ENCODE assay signal across 1 cellular context in the genomic region with DNA sequence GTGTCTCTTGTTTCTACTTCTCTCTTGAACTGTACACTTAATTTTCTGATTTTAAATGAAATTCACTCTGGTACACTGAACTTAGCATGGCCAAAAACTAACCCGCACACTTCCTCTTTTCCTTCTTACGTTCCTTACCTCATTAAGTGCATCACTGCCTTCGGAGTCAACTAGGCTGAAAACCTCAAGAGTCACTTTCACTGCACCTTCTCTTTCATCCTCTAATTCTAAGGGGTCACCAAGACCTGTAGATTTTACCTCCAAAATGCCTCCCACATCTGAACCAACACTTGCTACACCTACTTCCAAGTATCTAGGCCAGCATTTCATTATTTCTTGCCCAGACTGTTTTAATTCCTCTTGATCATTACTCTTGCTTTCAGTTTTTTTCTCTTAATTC.
A peak's percentile ranks its signal among the peaks of the same experiment; 100 is the strongest.
TF ChIP-seq lines count a peak whose summit lies in the region.

No MANE protein-coding gene starts in this region.

TF ChIP-seq in GM12878, 131 proteins besides CTCF, POLR2A, EP300 and RAD21 (continued from another document):
- TF ChIP-seq, protein P1, sequence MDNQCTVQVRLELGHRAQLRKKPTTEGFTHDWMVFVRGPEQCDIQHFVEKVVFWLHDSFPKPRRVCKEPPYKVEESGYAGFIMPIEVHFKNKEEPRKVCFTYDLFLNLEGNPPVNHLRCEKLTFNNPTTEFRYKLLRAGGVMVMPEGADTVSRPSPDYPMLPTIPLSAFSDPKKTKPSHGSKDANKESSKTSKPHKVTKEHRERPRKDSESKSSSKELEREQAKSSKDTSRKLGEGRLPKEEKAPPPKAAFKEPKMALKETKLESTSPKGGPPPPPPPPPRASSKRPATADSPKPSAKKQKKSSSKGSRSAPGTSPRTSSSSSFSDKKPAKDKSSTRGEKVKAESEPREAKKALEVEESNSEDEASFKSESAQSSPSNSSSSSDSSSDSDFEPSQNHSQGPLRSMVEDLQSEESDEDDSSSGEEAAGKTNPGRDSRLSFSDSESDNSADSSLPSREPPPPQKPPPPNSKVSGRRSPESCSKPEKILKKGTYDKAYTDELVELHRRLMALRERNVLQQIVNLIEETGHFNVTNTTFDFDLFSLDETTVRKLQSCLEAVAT (IDR thresholded peaks at IDR 0.05), result peak; percentile 58; the same call in 1 of the 2 replicates
- TF ChIP-seq, protein P2, sequence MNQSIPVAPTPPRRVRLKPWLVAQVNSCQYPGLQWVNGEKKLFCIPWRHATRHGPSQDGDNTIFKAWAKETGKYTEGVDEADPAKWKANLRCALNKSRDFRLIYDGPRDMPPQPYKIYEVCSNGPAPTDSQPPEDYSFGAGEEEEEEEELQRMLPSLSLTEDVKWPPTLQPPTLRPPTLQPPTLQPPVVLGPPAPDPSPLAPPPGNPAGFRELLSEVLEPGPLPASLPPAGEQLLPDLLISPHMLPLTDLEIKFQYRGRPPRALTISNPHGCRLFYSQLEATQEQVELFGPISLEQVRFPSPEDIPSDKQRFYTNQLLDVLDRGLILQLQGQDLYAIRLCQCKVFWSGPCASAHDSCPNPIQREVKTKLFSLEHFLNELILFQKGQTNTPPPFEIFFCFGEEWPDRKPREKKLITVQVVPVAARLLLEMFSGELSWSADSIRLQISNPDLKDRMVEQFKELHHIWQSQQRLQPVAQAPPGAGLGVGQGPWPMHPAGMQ (IDR thresholded peaks at IDR 0.05; ENCODE audit: borderline replicate concordance), result peak; percentile 35; the same call in 1 of the 2 replicates
- TF ChIP-seq TCF12 (IDR thresholded peaks at IDR 0.05; ENCODE audit: low read depth, low read length), result no peak
- peak; percentile 95 for TF ChIP-seq NR2F1 (conservative IDR thresholded peaks at IDR 0.05)
- TF ChIP-seq SP1 (IDR thresholded peaks at IDR 0.05; ENCODE audit: low read depth, low read length), result peak; percentile 13
- no peak for TF ChIP-seq ESRRA (IDR thresholded peaks at IDR 0.05; ENCODE audit: low read length)
- no peak for TF ChIP-seq HDAC6 (IDR thresholded peaks at IDR 0.05; ENCODE audit: unreplicated experiment)
- 0 out of 2 replicates have a peak, but pooled peaks have one; percentile 71 for TF ChIP-seq NBN (IDR thresholded peaks at IDR 0.05)
- TF ChIP-seq ZNF217 (IDR thresholded peaks at IDR 0.05), result peak; percentile 80; the same call in 1 of the 2 replicates
- TF ChIP-seq TCF7 (IDR thresholded peaks at IDR 0.05; ENCODE audit: borderline replicate concordance), result peak; percentile 75; the same call in 1 of the 2 replicates
- peak; percentile 69; the same call in 1 of the 2 replicates for TF ChIP-seq CBFB (IDR thresholded peaks at IDR 0.05; ENCODE audit: low read depth)
- peak; percentile 83 for TF ChIP-seq CREM (IDR thresholded peaks at IDR 0.05; ENCODE audit: low read depth)
- peak; percentile 97 for TF ChIP-seq RUNX3 (IDR thresholded peaks at IDR 0.05; ENCODE audit: low read length)
- TF ChIP-seq POU2F2 (IDR thresholded peaks at IDR 0.05; ENCODE audit: borderline replicate concordance, low read depth, low read length), result peak; percentile 68; the same call in 1 of the 3 replicates
- TF ChIP-seq ETV6 (conservative IDR thresholded peaks at IDR 0.05 in 1 of 2, IDR thresholded peaks at IDR 0.05 in 1 of 2; ENCODE audit: borderline replicate concordance in 1 of 2, low read depth in 1 of 2), result peak in 1 of 2 experiments; percentile 71; a peak in 1 of 4 replicates
- no peak for TF ChIP-seq MXI1 (IDR thresholded peaks at IDR 0.05; ENCODE audit: low read depth, low read length)
- TF ChIP-seq STAT3 (IDR thresholded peaks at IDR 0.05; ENCODE audit: low read depth, low read length), result 0 out of 2 replicates have a peak, but pooled peaks have one; percentile 36
